In genomic region chr12:127284870-127285431, GRCh38 we compare ENCODE assay signal across 12 cellular contexts.
DNase-seq lines count a peak whose midpoint lies in the region; ATAC-seq, FAIRE-seq and TF ChIP-seq lines count a peak whose summit lies in the region.
"Had no signal": no experiment of that assay in that cellular context is flagged by ENCODE, and none has a peak within 500 bp of the region (broad histone marks: within the 10 kb centered on the region; RNA-seq: fewer than 3 reads in every experiment).

No MANE protein-coding gene starts in this region.

- TF ChIP-seq POLR2A in endothelial cell of umbilical vein (IDR thresholded peaks at IDR 0.05; ENCODE audit: low read depth, low read length), result no peak

- H3K27ac ChIP-seq in endothelial cell of umbilical vein (ENCODE audit: insufficient read depth, low read depth, low read length), result peak overlapping the region; percentile 16

- no peak for FAIRE-seq in endothelial cell of umbilical vein (lab: Jason Lieb, UNC)

- H3K27me3 ChIP-seq in endothelial cell of umbilical vein (ENCODE audit: control insufficient read depth in 2 of 2, insufficient read depth in 2 of 2, low read length in 2 of 2), result no peaks in the 10 kb centered on the region

- H3K9me1 ChIP-seq in endothelial cell of umbilical vein (replicated peaks; ENCODE audit: control insufficient read depth, extremely low read depth, insufficient read depth, low read length), result no peaks in the 10 kb centered on the region

- H4K20me1 ChIP-seq in endothelial cell of umbilical vein (replicated peaks; ENCODE audit: control insufficient read depth, extremely low read depth, insufficient read depth, low read length), result no peaks in the 10 kb centered on the region

- dilution Hi-C loops in endothelial cell of umbilical vein (cut with MboI; ENCODE audit: extremely low pct_ligation_motif_present, low sequenced_read_pairs), result no loop called here

- H3K36me3 ChIP-seq in endothelial cell of umbilical vein (ENCODE audit: control insufficient read depth in 2 of 2, extremely low read depth in 1 of 2, insufficient read depth in 2 of 2, low read length in 2 of 2), result no peaks in the 10 kb centered on the region

- H3K9ac ChIP-seq in endothelial cell of umbilical vein (replicated peaks; ENCODE audit: extremely low read depth, insufficient read depth, low read length), result no peak overlapping the region

- H3K4me3 Mint-ChIP-seq in T-helper 2 cell treated with Interferon-gamma antibody and Interleukin-4, amounts not matched to agents 5 μg/mL and 100 μg/mL, for 36 hours, result no peak overlapping the region
- H3K4me3 Mint-ChIP-seq: WTC11 had no signal

- CTCF ChIA-PET in endothelial cell of umbilical vein (lab: Charles Lee), result no interaction called here

- no peak overlapping the region for H3K27ac Mint-ChIP-seq in T-helper 2 cell treated with Interferon-gamma antibody and Interleukin-4, amounts not matched to agents 5 μg/mL and 100 μg/mL, for 36 hours
- H3K27ac Mint-ChIP-seq: activated T-helper 2 cell treated with anti-CD3 and anti-CD28 coated beads, Interferon-gamma antibody, Interleukin-2, Interleukin-4, amounts not matched to agents 10 μg/mL and 5 μg/mL and 100 μg/mL, durations not matched to agents 14 hours and 24 hours and 36 hours; WTC11 had no signal

- H3K9me3 Mint-ChIP-seq in T-helper 2 cell treated with Interferon-gamma antibody and Interleukin-4, amounts not matched to agents 5 μg/mL and 100 μg/mL, for 36 hours, result no peaks in the 10 kb centered on the region
- H3K9me3 Mint-ChIP-seq: activated T-helper 2 cell treated with anti-CD3 and anti-CD28 coated beads, Interferon-gamma antibody, Interleukin-2, Interleukin-4, amounts not matched to agents 10 μg/mL and 5 μg/mL and 100 μg/mL, durations not matched to agents 14 hours and 24 hours and 36 hours had no signal

- no peak overlapping the region for H3K4me2 ChIP-seq in endothelial cell of umbilical vein (ENCODE audit: insufficient read depth, low read length)

- no peak overlapping the region for H2AFZ ChIP-seq in endothelial cell of umbilical vein (ENCODE audit: low read depth, low read length)

- TF ChIP-seq CTCF in endothelial cell of umbilical vein (IDR thresholded peaks at IDR 0.05; ENCODE audit: extremely low read depth in 1 of 2, insufficient read depth in 1 of 2, low read depth in 1 of 2, low read length in 2 of 2), result no peak

- POLR2A ChIA-PET in endothelial cell of umbilical vein (lab: Charles Lee), result no interaction called here

- H3K4me3 ChIP-seq in endothelial cell of umbilical vein (replicated peaks in 1 of 3; ENCODE audit: insufficient read depth in 1 of 3, low read depth in 1 of 3, low read length in 3 of 3), result no peak overlapping the region

- peak; percentile 88 for DNase-seq in Daoy (ENCODE audit: low read depth)
- peak; percentile 93 for DNase-seq in LHCN-M2 (ENCODE audit: low read depth)
- DNase-seq in endothelial cell of umbilical vein (ENCODE audit: low read depth, low spot score), result peak; percentile 3
- DNase-seq in myocyte (ENCODE audit: low read depth), result peak; percentile 60
- no peak for DNase-seq in COLO829 (ENCODE audit: low spot score)
- no peak for DNase-seq in T-helper 2 cell treated with Interferon-gamma antibody and Interleukin-4, amounts not matched to agents 5 μg/mL and 100 μg/mL, for 36 hours (ENCODE audit: low spot score)
- DNase-seq in stimulated activated CD4-positive, alpha-beta T cell treated with anti-CD3 and anti-CD28 coated beads, Interleukin-4, amount 100 ng/mL, for 1 hour, result no peak
- DNase-seq: dermis blood vessel endothelial cell; stimulated activated CD4-positive, alpha-beta T cell treated with anti-CD3 and anti-CD28 coated beads, Interleukin-1b, Interleukin-23, amount 100 ng/mL, for 48 hours had no signal

- no peaks in the 10 kb centered on the region for H3K27me3 Mint-ChIP-seq in T-helper 2 cell treated with Interferon-gamma antibody and Interleukin-4, amounts not matched to agents 5 μg/mL and 100 μg/mL, for 36 hours (ENCODE audit: low read depth)

- peaks cover 2% of the 10 kb centered on the region for H3K4me1 Mint-ChIP-seq in T-helper 2 cell treated with Interferon-gamma antibody and Interleukin-4, amounts not matched to agents 5 μg/mL and 100 μg/mL, for 36 hours (ENCODE audit: low read depth)
- H3K4me1 Mint-ChIP-seq: WTC11 had no signal

- no peaks in the 10 kb centered on the region for H3K4me1 ChIP-seq in endothelial cell of umbilical vein (ENCODE audit: control insufficient read depth, extremely low read depth, insufficient read depth, low read length)

- BruUV-seq in endothelial cell of umbilical vein (replicated peaks; lab: Mats Ljungman, UMichigan), result no TSS peak

- H3K9me3 ChIP-seq in endothelial cell of umbilical vein (replicated peaks; ENCODE audit: control insufficient read depth, insufficient read depth, low read length), result peaks cover 5% of the 10 kb centered on the region

- ATAC-seq in GM21737 (IDR thresholded peaks at IDR 0.05; ENCODE audit: unreplicated experiment), result no peak
- ATAC-seq: WTC11 had no signal

- no peaks in the 10 kb centered on the region for H3K79me2 ChIP-seq in endothelial cell of umbilical vein (ENCODE audit: control insufficient read depth, insufficient read depth, low read length)

- no peaks in the 10 kb centered on the region for H3K36me3 Mint-ChIP-seq in T-helper 2 cell treated with Interferon-gamma antibody and Interleukin-4, amounts not matched to agents 5 μg/mL and 100 μg/mL, for 36 hours (ENCODE audit: low read depth)

- intact Hi-C loops in endothelial cell of umbilical vein (cut with micrococcal nuclease), result no loop called here

TF ChIP-seq in endothelial cell of umbilical vein, 7 proteins besides CTCF, POLR2A, EP300 and RAD21:
- TF ChIP-seq FOS (IDR thresholded peaks at IDR 0.05; ENCODE audit: borderline replicate concordance, insufficient read depth, low read length) (no peak), MYC (IDR thresholded peaks at IDR 0.05; ENCODE audit: low read depth, low read length) (no peak), GATA2 (IDR thresholded peaks at IDR 0.05; ENCODE audit: insufficient read depth, insufficient read length, low read depth, low read length) (no peak), POLR2AphosphoS5 (IDR thresholded peaks at IDR 0.05; ENCODE audit: insufficient read depth, low read depth, low read length) (no peak), EZH2 (IDR thresholded peaks at IDR 0.05; ENCODE audit: borderline replicate concordance, low read depth, low read length, severe bottlenecking) (no peak), JUN (IDR thresholded peaks at IDR 0.05; ENCODE audit: borderline replicate concordance, insufficient read depth, insufficient read length, low read depth) (no peak), MAX (IDR thresholded peaks at IDR 0.05; ENCODE audit: insufficient read depth, insufficient read length) (no peak)

Comparison
In these comparisons a context has a peak if more than half of its experiments do, and no peak if none do; other contexts are left out.
1. DNase-seq: peak in Daoy (single experiment), LHCN-M2 (single experiment), endothelial cell of umbilical vein (single experiment) and myocyte (single experiment); none in COLO829 (single experiment), T-helper 2 cell treated with Interferon-gamma antibody and Interleukin-4, amounts not matched to agents 5 μg/mL and 100 μg/mL, for 36 hours (single experiment) and stimulated activated CD4-positive, alpha-beta T cell treated with anti-CD3 and anti-CD28 coated beads, Interleukin-4, amount 100 ng/mL, for 1 hour (single experiment).